7 cellular contexts compared by ENCODE assay signal in the genomic region with DNA sequence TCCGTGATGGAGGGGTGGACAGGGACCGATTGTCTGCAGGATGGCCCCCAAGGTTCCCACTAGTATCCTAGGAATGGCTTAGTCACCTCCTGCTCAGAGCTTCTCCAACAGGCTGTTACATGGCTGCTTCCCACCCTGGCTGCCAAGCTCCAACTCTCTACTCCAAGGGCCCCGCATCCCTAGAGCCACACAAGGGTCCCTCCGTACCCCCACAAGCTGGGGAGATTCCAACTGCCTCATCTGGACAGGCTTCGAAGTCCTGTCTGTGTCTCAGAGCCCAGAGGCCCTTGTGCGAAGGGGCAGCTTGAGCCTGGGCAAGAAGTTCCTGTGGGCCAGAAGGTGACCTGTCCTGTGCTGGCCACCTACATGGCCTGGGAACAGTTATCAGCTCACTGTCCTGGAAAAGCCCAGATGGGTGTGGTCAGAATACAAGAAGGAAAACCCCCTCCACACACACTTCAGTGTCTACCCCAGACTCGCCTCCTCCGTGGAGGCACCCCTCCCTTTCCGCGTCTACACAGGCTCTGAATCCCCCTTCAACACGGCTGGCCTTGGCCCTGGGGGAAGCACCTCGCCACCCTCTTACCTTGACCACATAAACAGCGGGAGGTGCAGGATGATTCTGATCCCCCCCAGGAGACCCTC. TPM values are rescaled to one million over a fixed set of nuclear protein-coding genes. Genes with fewer than 3 reads are reported as not detected.
DNase-seq lines count a peak whose midpoint lies in the region; ATAC-seq and TF ChIP-seq lines count a peak whose summit lies in the region.

No MANE protein-coding gene starts in this region.

- CTCF ChIA-PET in PC-9 (lab: Charles Lee): interaction anchor here (0.5 to 0.9 kb wide), 3 partner anchors 116 to 226 kb away, joined by 3 to 4 read pairs (median 3); no protein-coding TSS in a partner anchor

- H3K9me2 ChIP-seq in PC-9 (ENCODE audit: insufficient read depth): no peaks in the 10 kb centered on the region

- peak overlapping the region; percentile 77; the same call in 1 of the 2 replicates for H2AFZ ChIP-seq in PC-9

- DNase-seq in PC-9 (peak; percentile 48 to 64), epithelial cell of proximal tubule (ENCODE audit: low read depth) (no peak), omental fat pad (ENCODE audit: low spot score) (no peak), NCI-H2081 (lab: John Stamatoyannopoulos, UW) (no peak), NCI-H446 treated with DMSO at 0.1 percent for 48 hours (lab: John Stamatoyannopoulos, UW) (no peak)
- DNase-seq in stimulated activated CD4-positive, alpha-beta T cell treated with anti-CD3 and anti-CD28 coated beads, Interleukin-4, amount 100 ng/mL, for 1 hour: no peak

- H3K27me3 ChIP-seq in PC-9 (ENCODE audit: insufficient read depth, low read depth): no peaks in the 10 kb centered on the region

- POLR2A ChIA-PET in PC-9 (lab: Charles Lee; ENCODE audit: unreplicated experiment): interaction anchor here (0.6 kb wide), 3 partner anchors 323 to 1146 kb away, joined by 4 to 5 read pairs (median 5); no protein-coding TSS in a partner anchor

- no peaks in the 10 kb centered on the region for H3K9me3 ChIP-seq in PC-9 (ENCODE audit: insufficient read depth, low read depth)

- peak overlapping the region; percentile 92 for H3K4me3 ChIP-seq in PC-9
- peak overlapping the region; percentile 93 for H3K4me3 ChIP-seq in epithelial cell of proximal tubule (ENCODE audit: low read depth, low read length)

- TF ChIP-seq CTCF in PC-9 (conservative IDR thresholded peaks at IDR 0.05) (no peak), epithelial cell of proximal tubule (conservative IDR thresholded peaks at IDR 0.05; ENCODE audit: low read depth, low read length) (no peak), omental fat pad (IDR thresholded peaks at IDR 0.05) (no peak)

- peak overlapping the region; percentile 90 for H3K4me2 ChIP-seq in PC-9

- H4K20me1 ChIP-seq in PC-9 (ENCODE audit: insufficient read depth): no peaks in the 10 kb centered on the region

- H3K27ac ChIP-seq in PC-9: peak overlapping the region; percentile 99

- peaks cover 52% of the 10 kb centered on the region for H3F3A ChIP-seq in PC-9 (ENCODE audit: insufficient read depth, low read depth)

- intact Hi-C loops in PC-9 (cut with micrococcal nuclease; ENCODE audit: unreplicated experiment): loop anchor here (1.0 to 5.0 kb wide), 6 partner anchors 114 to 552 kb away; a partner anchor contains a TSS

- H3K4me1 ChIP-seq in PC-9 (replicated peaks; ENCODE audit: insufficient read depth): peaks cover 66% of the 10 kb centered on the region

- BruUV-seq in PC-9 (replicated peaks; lab: Mats Ljungman, UMichigan): TSS peak; percentile 50

- H3K36me3 ChIP-seq in PC-9 (ENCODE audit: low read depth): 0 out of 2 replicates have a peak, but pooled peaks cover 8% of the 10 kb centered on the region

- ATAC-seq in GM21619 (IDR thresholded peaks at IDR 0.05; ENCODE audit: unreplicated experiment) (peak; percentile 3), omental fat pad (ENCODE audit: low FRiP score) (peak; percentile 8)

- peaks cover 39% of the 10 kb centered on the region for H3K79me2 ChIP-seq in PC-9 (ENCODE audit: low read depth)

RNA-seq across cellular contexts. Expression of a gene that starts 0.6 kb away (rescaled TPM):
- total RNA-seq in PC-9 (2021) (73.4 and 74.6 TPM in 2 replicates), epithelial cell of proximal tubule (22.4 and 23.1 TPM in 2 replicates), omental fat pad (1 to 10 TPM; 6.4 to 9.1 (median 8.4) TPM)

Comparison
In these comparisons a context has a peak if more than half of its experiments do, and no peak if none do; other contexts are left out.
1. DNase-seq: peak in PC-9 (2 of 2); none in epithelial cell of proximal tubule (single experiment), omental fat pad (single experiment), stimulated activated CD4-positive, alpha-beta T cell treated with anti-CD3 and anti-CD28 coated beads, Interleukin-4, amount 100 ng/mL, for 1 hour (single experiment), NCI-H2081 (0 of 2) and NCI-H446 treated with DMSO at 0.1 percent for 48 hours (single experiment).